1 cellular context compared by ENCODE assay signal in the genomic region with DNA sequence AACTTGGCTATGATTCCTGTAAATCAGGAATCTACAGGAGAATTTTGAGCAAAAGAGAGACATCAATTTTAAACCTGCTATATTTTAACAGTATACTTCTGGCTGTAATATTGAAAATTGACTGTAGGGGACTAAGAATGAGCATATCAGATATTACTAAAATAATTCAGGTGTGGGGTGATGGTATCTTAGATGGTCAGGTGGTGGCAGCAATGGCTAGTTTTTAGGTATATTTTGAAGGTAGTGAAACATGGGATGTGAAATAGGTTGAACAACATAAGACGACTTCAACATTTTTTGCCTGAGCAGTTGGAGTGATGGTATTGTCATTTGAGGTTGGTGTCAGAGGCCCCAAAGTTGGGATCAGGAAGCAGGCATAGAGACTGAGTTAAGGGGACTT.
TF ChIP-seq lines count a peak whose summit lies in the region.

No MANE protein-coding gene starts in this region.

TF ChIP-seq in IMR-90, 13 proteins besides CTCF, POLR2A, EP300 and RAD21:
- TF ChIP-seq, protein P1, sequence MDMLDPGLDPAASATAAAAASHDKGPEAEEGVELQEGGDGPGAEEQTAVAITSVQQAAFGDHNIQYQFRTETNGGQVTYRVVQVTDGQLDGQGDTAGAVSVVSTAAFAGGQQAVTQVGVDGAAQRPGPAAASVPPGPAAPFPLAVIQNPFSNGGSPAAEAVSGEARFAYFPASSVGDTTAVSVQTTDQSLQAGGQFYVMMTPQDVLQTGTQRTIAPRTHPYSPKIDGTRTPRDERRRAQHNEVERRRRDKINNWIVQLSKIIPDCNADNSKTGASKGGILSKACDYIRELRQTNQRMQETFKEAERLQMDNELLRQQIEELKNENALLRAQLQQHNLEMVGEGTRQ (IDR thresholded peaks at IDR 0.05; ENCODE audit: low read depth, low read length), result no peak
- TF ChIP-seq SMC3 (IDR thresholded peaks at IDR 0.05; ENCODE audit: low read depth, low read length), result no peak
- no peak for TF ChIP-seq MAZ (IDR thresholded peaks at IDR 0.05; ENCODE audit: borderline replicate concordance, low read depth, low read length)
- TF ChIP-seq NFE2L2 (IDR thresholded peaks at IDR 0.05; ENCODE audit: low read depth, low read length), result no peak
- no peak for TF ChIP-seq CHD1 (IDR thresholded peaks at IDR 0.05; ENCODE audit: low read depth, low read length)
- no peak for TF ChIP-seq MAFK (IDR thresholded peaks at IDR 0.05; ENCODE audit: low read depth, low read length)
- no peak for TF ChIP-seq BHLHE40 (IDR thresholded peaks at IDR 0.05; ENCODE audit: low read depth, low read length)
- TF ChIP-seq RFX5 (IDR thresholded peaks at IDR 0.05; ENCODE audit: low read depth, low read length), result no peak
- no peak for TF ChIP-seq RCOR1 (IDR thresholded peaks at IDR 0.05; ENCODE audit: insufficient replicate concordance, low read length)
- no peak for TF ChIP-seq CEBPB (IDR thresholded peaks at IDR 0.05; ENCODE audit: low read depth, low read length)
- TF ChIP-seq, protein P2, sequence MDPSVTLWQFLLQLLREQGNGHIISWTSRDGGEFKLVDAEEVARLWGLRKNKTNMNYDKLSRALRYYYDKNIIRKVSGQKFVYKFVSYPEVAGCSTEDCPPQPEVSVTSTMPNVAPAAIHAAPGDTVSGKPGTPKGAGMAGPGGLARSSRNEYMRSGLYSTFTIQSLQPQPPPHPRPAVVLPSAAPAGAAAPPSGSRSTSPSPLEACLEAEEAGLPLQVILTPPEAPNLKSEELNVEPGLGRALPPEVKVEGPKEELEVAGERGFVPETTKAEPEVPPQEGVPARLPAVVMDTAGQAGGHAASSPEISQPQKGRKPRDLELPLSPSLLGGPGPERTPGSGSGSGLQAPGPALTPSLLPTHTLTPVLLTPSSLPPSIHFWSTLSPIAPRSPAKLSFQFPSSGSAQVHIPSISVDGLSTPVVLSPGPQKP (IDR thresholded peaks at IDR 0.05; ENCODE audit: borderline replicate concordance, low read depth, low read length), result no peak
- TF ChIP-seq MXI1 (IDR thresholded peaks at IDR 0.05; ENCODE audit: borderline replicate concordance, low read depth, low read length), result no peak
- no peak for TF ChIP-seq FOS (IDR thresholded peaks at IDR 0.05; ENCODE audit: low read depth, low read length)
